In genomic region chr19:15430526-15431120, GRCh38 we compare ENCODE assay signal across 13 cellular contexts. TPM values are rescaled to one million over a fixed set of nuclear protein-coding genes. Genes with fewer than 3 reads are reported as not detected.
DNase-seq lines count a peak whose midpoint lies in the region; ATAC-seq, FAIRE-seq and TF ChIP-seq lines count a peak whose summit lies in the region.
"Had no signal": no experiment of that assay in that cellular context is flagged by ENCODE, and none has a peak within 500 bp of the region (broad histone marks: within the 10 kb centered on the region; RNA-seq: fewer than 3 reads in every experiment).

No MANE protein-coding gene starts in this region.

- H3K79me2 ChIP-seq in astrocyte (ENCODE audit: insufficient read depth, low read length) = peaks cover 55% of the 10 kb centered on the region

- peak overlapping the region; percentile 16 to 90 (median 83) for H3K27ac Mint-ChIP-seq in IgD-negative memory B cell
- H3K27ac Mint-ChIP-seq in astrocyte (ENCODE audit: unreplicated experiment) = peak overlapping the region; percentile 98
- peak overlapping the region in 5 of 10 donors; percentile 29 to 86 (median 65) for H3K27ac Mint-ChIP-seq in naive thymus-derived CD8-positive, alpha-beta T cell

- TF ChIP-seq CTCF in astrocyte (IDR thresholded peaks at IDR 0.05; ENCODE audit: insufficient read depth, low read depth, low read length) = no peak
- no peak for TF ChIP-seq CTCF in D721Med (IDR thresholded peaks at IDR 0.05; ENCODE audit: insufficient read depth, missing control alignments)

- intact Hi-C loops in Right ventricle myocardium superior (cut with DNase I) = no loop called here

- DNase-seq in astrocyte (ENCODE audit: low read depth) (no peak), caudate nucleus (lab: John Stamatoyannopoulos, UW) (no peak), cerebellum (ENCODE audit: low spot score) (no peak), Right ventricle myocardium superior (no peak), D721Med (ENCODE audit: insufficient read length, low spot score) (no peak)
- no peak for DNase-seq in naive thymus-derived CD8-positive, alpha-beta T cell
- DNase-seq: MV-4-11; RPMI8226; stimulated activated CD4-positive, alpha-beta T cell treated with anti-CD3 and anti-CD28 coated beads, Interleukin-4, amount 100 ng/mL, for 1 hour had no signal

- H3K4me3 Mint-ChIP-seq in IgD-negative memory B cell (peak overlapping the region in 3 of 4 donors; percentile 28 to 92 (median 92)), astrocyte (ENCODE audit: unreplicated experiment) (peak overlapping the region; percentile 99)
- peak overlapping the region; percentile 94 to 98 (median 96) for H3K4me3 Mint-ChIP-seq in naive thymus-derived CD8-positive, alpha-beta T cell

- H3K4me2 ChIP-seq in BLaER1 (peak overlapping the region; percentile 99), astrocyte (ENCODE audit: low read length) (peak overlapping the region; percentile 100)

- ATAC-seq in naive thymus-derived CD8-positive, alpha-beta T cell = no peak
- ATAC-seq in Right ventricle myocardium superior (ENCODE audit: poor library complexity) = no peak

- no peak overlapping the region for H2AFZ ChIP-seq in astrocyte (ENCODE audit: low read depth, low read length)

- peaks cover 55% of the 10 kb centered on the region for H3K36me3 ChIP-seq in BLaER1
- H3K36me3 ChIP-seq in astrocyte (ENCODE audit: insufficient read depth, low read length) = peaks cover 7% of the 10 kb centered on the region

- H3K27me3 Mint-ChIP-seq in IgD-negative memory B cell (no peaks in the 10 kb centered on the region), astrocyte (ENCODE audit: low read depth, unreplicated experiment) (no peaks in the 10 kb centered on the region)
- H3K27me3 Mint-ChIP-seq in naive thymus-derived CD8-positive, alpha-beta T cell = no peaks in the 10 kb centered on the region

- peaks cover 59% of the 10 kb centered on the region for H4K20me1 ChIP-seq in BLaER1
- peaks cover 56% of the 10 kb centered on the region for H4K20me1 ChIP-seq in astrocyte (ENCODE audit: insufficient read depth, low read length)

- POLR2A ChIA-PET in naive thymus-derived CD8-positive, alpha-beta T cell (lab: Charles Lee) = interaction anchor here (2.4 to 6.8 kb wide), 2 partner anchors 12 to 121 kb away, joined by 5 to 87 read pairs; partner anchors contain the start of gene AKAP8L

- H3K27me3 ChIP-seq in BLaER1 (no peaks in the 10 kb centered on the region), astrocyte (ENCODE audit: insufficient read depth, low read length) (no peaks in the 10 kb centered on the region)

- no peaks in the 10 kb centered on the region for H3K9me3 ChIP-seq in BLaER1
- no peaks in the 10 kb centered on the region for H3K9me3 ChIP-seq in astrocyte (ENCODE audit: insufficient read depth, low read depth, low read length)

- H3K4me1 Mint-ChIP-seq in IgD-negative memory B cell = peaks cover 15 to 23% (median 19%) of the 10 kb centered on the region in 3 donors
- H3K4me1 Mint-ChIP-seq in astrocyte (ENCODE audit: low read depth, unreplicated experiment) = peaks cover 14% of the 10 kb centered on the region
- peaks cover 26 to 44% (median 30%) of the 10 kb centered on the region in 4 donors for H3K4me1 Mint-ChIP-seq in naive thymus-derived CD8-positive, alpha-beta T cell

- H3K4me1 ChIP-seq in BLaER1 (peaks cover 45% of the 10 kb centered on the region), astrocyte (ENCODE audit: insufficient read depth, low read length) (peaks cover 19% of the 10 kb centered on the region)

- H3K27ac ChIP-seq in BLaER1 (peak overlapping the region; percentile 98), astrocyte (ENCODE audit: low read depth, low read length) (no peak overlapping the region), caudate nucleus (ENCODE audit: low read depth, low read length) (no peak overlapping the region)

- FAIRE-seq in astrocyte (lab: Jason Lieb, UNC) (no peak), D721Med (lab: Jason Lieb, UNC) (no peak)
- FAIRE-seq: endothelial cell of umbilical vein had no signal

- H3K9ac ChIP-seq in BLaER1 = peak overlapping the region; percentile 99
- H3K9ac ChIP-seq in astrocyte (ENCODE audit: low read length) = peak overlapping the region; percentile 89

- H3K9me3 Mint-ChIP-seq in IgD-negative memory B cell (no peaks in the 10 kb centered on the region), astrocyte (ENCODE audit: unreplicated experiment) (peaks cover 2% of the 10 kb centered on the region)
- no peaks in the 10 kb centered on the region for H3K9me3 Mint-ChIP-seq in naive thymus-derived CD8-positive, alpha-beta T cell

- H3K36me3 Mint-ChIP-seq in IgD-negative memory B cell (peaks cover 1% of the 10 kb centered on the region), astrocyte (ENCODE audit: low read depth, unreplicated experiment) (peaks cover 15% of the 10 kb centered on the region)
- peaks cover 0 to 16% (median 11%) of the 10 kb centered on the region in 3 donors for H3K36me3 Mint-ChIP-seq in naive thymus-derived CD8-positive, alpha-beta T cell

- H3K4me3 ChIP-seq in BLaER1 (peak overlapping the region; percentile 95), astrocyte (ENCODE audit: insufficient read depth, low read depth, low read length) (no peak overlapping the region)

RNA-seq across cellular contexts. Expression of gene AKAP8L, which starts 11.8 kb away (rescaled TPM):
- polyA plus RNA-seq in IgD-negative memory B cell = 99.6 TPM
- 101 and 105 TPM in 2 replicates for total RNA-seq in astrocyte
- 100 to 1,000 TPM; 231 to 232 TPM for total RNA-seq in naive thymus-derived CD8-positive, alpha-beta T cell
- 10 to 100 TPM; 38.7 to 80.7 (median 40.6) TPM for polyA plus RNA-seq in naive thymus-derived CD8-positive, alpha-beta T cell
- total RNA-seq in cerebellum = 98.3 TPM
- 74.5 TPM for total RNA-seq in Right ventricle myocardium superior

RNA-seq across cellular contexts. Expression of gene WIZ, which starts 19.1 kb away (rescaled TPM):
- 1.8 TPM for polyA plus RNA-seq in IgD-negative memory B cell
- total RNA-seq in astrocyte = 43.8 and 45.3 TPM in 2 replicates
- total RNA-seq in naive thymus-derived CD8-positive, alpha-beta T cell = 10 to 100 TPM; 30.3 to 32.6 TPM
- polyA plus RNA-seq in naive thymus-derived CD8-positive, alpha-beta T cell = 1 to 10 TPM in 1 of 3 donors, under 1 TPM in 2; 0.57 to 2.0 (median 0.75) TPM
- total RNA-seq in cerebellum = 13.9 TPM
- total RNA-seq in Right ventricle myocardium superior = 21.9 TPM

RNA-seq across cellular contexts. Expression of gene RASAL3, which starts 33.7 kb away (rescaled TPM):
- polyA plus RNA-seq in IgD-negative memory B cell = 27.0 TPM
- total RNA-seq in astrocyte = 0.14 TPM in 1 of 2 replicates, not detected in the other
- 100 to 1,000 TPM; 218 TPM for total RNA-seq in naive thymus-derived CD8-positive, alpha-beta T cell
- polyA plus RNA-seq in naive thymus-derived CD8-positive, alpha-beta T cell = 100 to 1,000 TPM in 1 of 3 donors, 10 to 100 TPM in 2; 50.5 to 159 (median 98.9) TPM
- total RNA-seq in cerebellum = 0.64 TPM
- total RNA-seq in Right ventricle myocardium superior = 0.65 TPM
- total RNA-seq: G401 had no signal

RNA-seq across cellular contexts. Expression of gene PGLYRP2, which starts 48.7 kb away (rescaled TPM):
- not detected for polyA plus RNA-seq in IgD-negative memory B cell
- not detected in 2 replicates for total RNA-seq in astrocyte
- under 1 TPM; 0.69 to 0.70 TPM for total RNA-seq in naive thymus-derived CD8-positive, alpha-beta T cell
- polyA plus RNA-seq in naive thymus-derived CD8-positive, alpha-beta T cell = under 1 TPM; 0.37 to 0.72 (median 0.42) TPM
- total RNA-seq in cerebellum = not detected
- not detected for total RNA-seq in Right ventricle myocardium superior
- total RNA-seq: G401 had no signal

RNA-seq across cellular contexts. Expression of gene AKAP8, which starts 51.0 kb away (rescaled TPM):
- polyA plus RNA-seq in IgD-negative memory B cell = 22.8 TPM
- total RNA-seq in astrocyte (35.6 and 40.1 TPM in 2 replicates), cerebellum (14.0 TPM), Right ventricle myocardium superior (20.6 TPM)
- total RNA-seq in naive thymus-derived CD8-positive, alpha-beta T cell = 10 to 100 TPM; 74.2 to 86.9 TPM
- 10 to 100 TPM; 12.8 to 16.7 (median 14.2) TPM for polyA plus RNA-seq in naive thymus-derived CD8-positive, alpha-beta T cell

Comparison
In these comparisons a context has a peak if more than half of its experiments do, and no peak if none do; other contexts are left out.
1. RNA of gene RASAL3, which starts 33.7 kb away (total RNA-seq): 218 TPM in naive thymus-derived CD8-positive, alpha-beta T cell; 0.65 TPM in Right ventricle myocardium superior (single experiment), 0.64 TPM in cerebellum (single experiment) and 0.14 TPM in astrocyte; every median in the first group is over 100 times any median in the second.
2. Peak in every context shown above with its lines, with median percentiles within 50 percentile points of each other: H3K4me3 Mint-ChIP-seq.